17 cellular contexts compared by ENCODE assay signal in genomic region chr6:97094376-97094775, GRCh38.
DNase-seq lines count a peak whose midpoint lies in the region; FAIRE-seq and TF ChIP-seq lines count a peak whose summit lies in the region.
"Had no signal": no experiment of that assay in that cellular context is flagged by ENCODE, and none has a peak within 500 bp of the region (broad histone marks: within the 10 kb centered on the region; RNA-seq: fewer than 3 reads in every experiment).

No MANE protein-coding gene starts in this region.

- H3K4me3 Mint-ChIP-seq in progenitor cell of endocrine pancreas (ENCODE audit: low read depth): no peak overlapping the region
- H3K4me3 Mint-ChIP-seq: CD4-positive, alpha-beta memory T cell; GM23338; H9 had no signal

- peak overlapping the region; percentile 31 for H3K27ac Mint-ChIP-seq in progenitor cell of endocrine pancreas
- H3K27ac Mint-ChIP-seq: GM23338, H9 had no signal

- H3K27me3 ChIP-seq in keratinocyte (ENCODE audit: control insufficient read depth, extremely low read depth, insufficient read depth, low read length): no peaks in the 10 kb centered on the region

- H2AFZ ChIP-seq in keratinocyte (ENCODE audit: control insufficient read depth, low read length): peak overlapping the region; percentile 36
- H2AFZ ChIP-seq: GM23338 had no signal

- dilution Hi-C loops in keratinocyte (cut with MboI; ENCODE audit: extremely low pct_ligation_motif_present, low sequenced_read_pairs): no loop called here

- no peaks in the 10 kb centered on the region for H4K20me1 ChIP-seq in keratinocyte (ENCODE audit: control insufficient read depth, extremely low read depth, insufficient read depth, low read length)

- no peak overlapping the region for H3K9ac ChIP-seq in keratinocyte (ENCODE audit: control insufficient read depth, extremely low read depth, insufficient read depth, low read length)

- H3K36me3 ChIP-seq in keratinocyte (ENCODE audit: control insufficient read depth in 2 of 2, extremely low read depth in 1 of 2, insufficient read depth in 2 of 2, low read length in 2 of 2): no peaks in the 10 kb centered on the region

- no peaks in the 10 kb centered on the region for H3K9me1 ChIP-seq in keratinocyte (ENCODE audit: control insufficient read depth, extremely low read depth, insufficient read depth, low read length)

- peaks cover 12% of the 10 kb centered on the region for H3K4me1 ChIP-seq in keratinocyte (ENCODE audit: control insufficient read depth, extremely low read depth, insufficient read depth, low read length)

- no peak overlapping the region for H3K27ac ChIP-seq in keratinocyte (ENCODE audit: control insufficient read depth, insufficient read depth, low read length)

- peak; percentile 67 for FAIRE-seq in keratinocyte (lab: Jason Lieb, UNC)
- FAIRE-seq: GM12891, GM18507 had no signal

- H3K4me3 ChIP-seq in epithelial cell of esophagus (ENCODE audit: low read length) (no peak overlapping the region), keratinocyte (ENCODE audit: control insufficient read depth in 2 of 3, extremely low read depth in 1 of 3, insufficient read depth in 2 of 3, low read depth in 1 of 3, low read length in 3 of 3) (no peak overlapping the region)
- H3K4me3 ChIP-seq: GM23338 had no signal

- H3K9me3 ChIP-seq in keratinocyte (ENCODE audit: control insufficient read depth, low read depth, low read length): no peaks in the 10 kb centered on the region

- H3K36me3 Mint-ChIP-seq in progenitor cell of endocrine pancreas (ENCODE audit: insufficient read depth): no peaks in the 10 kb centered on the region

- DNase-seq in epithelial cell of esophagus (ENCODE audit: low read depth) (peak; percentile 5), keratinocyte (ENCODE audit: low read depth, low spot score) (peak; percentile 1), progenitor cell of endocrine pancreas (ENCODE audit: low spot score, unreplicated experiment) (no peak), RPMI8226 (no peak), pons (ENCODE audit: low spot score) (no peak)
- no peak for DNase-seq in stimulated activated CD4-positive, alpha-beta T cell treated with anti-CD3 and anti-CD28 coated beads, Interleukin-4, amount 100 ng/mL, for 1 hour
- DNase-seq: C1 segment of cervical spinal cord; Calu3; CD4-positive, alpha-beta memory T cell; COR-L47; DMS53; DMS79 treated with DMSO at 0.1 percent for 48 hours; GF-D8; H9 had no signal

- no peaks in the 10 kb centered on the region for H3K27me3 Mint-ChIP-seq in progenitor cell of endocrine pancreas
- H3K27me3 Mint-ChIP-seq: CD4-positive, alpha-beta memory T cell had no signal

- TF ChIP-seq CTCF in epithelial cell of esophagus (IDR thresholded peaks at IDR 0.05; ENCODE audit: insufficient read depth, low read depth, low read length, missing control alignments): no peak
- TF ChIP-seq CTCF in keratinocyte (optimal IDR thresholded peaks at IDR 0.05 in 1 of 3, IDR thresholded peaks at IDR 0.05 in 1 of 3, conservative IDR thresholded peaks at IDR 0.05 in 1 of 3; ENCODE audit: extremely low read depth in 1 of 3, insufficient read depth in 2 of 3, low read length in 3 of 3): no peak
- no peak for TF ChIP-seq CTCF in progenitor cell of endocrine pancreas (IDR thresholded peaks at IDR 0.05; ENCODE audit: unreplicated experiment)

- H3K79me2 ChIP-seq in keratinocyte (ENCODE audit: control insufficient read depth, insufficient read depth, low read length): no peaks in the 10 kb centered on the region

- H3K9me3 Mint-ChIP-seq in progenitor cell of endocrine pancreas (ENCODE audit: low read depth): no peaks in the 10 kb centered on the region
- H3K9me3 Mint-ChIP-seq: CD4-positive, alpha-beta memory T cell; GM23338; H9 had no signal

- H3K4me2 ChIP-seq in keratinocyte (ENCODE audit: control insufficient read depth, extremely low read depth, insufficient read depth, low read depth, low read length): peak overlapping the region; percentile 2
- H3K4me2 ChIP-seq: GM23338 had no signal

- H3K4me1 Mint-ChIP-seq in progenitor cell of endocrine pancreas (ENCODE audit: low read depth): peaks cover 4% of the 10 kb centered on the region
- H3K4me1 Mint-ChIP-seq: GM23338, H9 had no signal

Comparison
In these comparisons a context has a peak if more than half of its experiments do, and no peak if none do; other contexts are left out.
1. DNase-seq: peak in epithelial cell of esophagus (single experiment) and keratinocyte (single experiment); none in progenitor cell of endocrine pancreas (single experiment), RPMI8226 (single experiment), stimulated activated CD4-positive, alpha-beta T cell treated with anti-CD3 and anti-CD28 coated beads, Interleukin-4, amount 100 ng/mL, for 1 hour (single experiment) and pons (single experiment).